ENCODE assay signal across 9 cellular contexts in the genomic region with DNA sequence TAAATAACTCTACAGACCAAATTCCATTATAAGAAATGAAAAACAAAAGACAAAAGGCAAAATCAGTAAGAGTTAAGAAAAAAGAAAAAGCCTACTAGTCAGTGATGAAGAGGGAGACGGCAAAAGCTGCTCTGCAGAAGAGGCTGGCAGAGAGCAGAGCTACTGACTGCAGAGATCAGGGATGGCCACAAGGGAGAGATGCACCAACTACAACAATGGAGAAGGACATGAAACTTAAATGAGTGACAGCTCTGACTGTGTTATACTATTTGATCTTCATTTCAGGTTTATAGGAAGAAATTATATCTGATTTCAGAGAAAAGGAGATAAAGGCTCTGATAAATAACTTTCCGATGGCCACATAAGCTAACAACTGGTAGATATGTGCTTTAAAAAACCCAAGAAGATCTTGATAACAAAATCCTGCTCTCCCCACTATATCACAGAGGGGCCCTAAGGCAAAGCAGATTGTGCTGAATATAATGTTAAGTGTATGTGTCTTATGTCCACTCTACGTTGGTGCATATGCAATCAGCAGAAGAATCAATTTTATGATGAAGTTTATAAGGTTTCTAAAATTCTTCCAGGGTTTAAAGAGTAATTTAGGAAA. TPM values are rescaled to one million over a fixed set of nuclear protein-coding genes. Genes with fewer than 3 reads are reported as not detected.
DNase-seq lines count a peak whose midpoint lies in the region; TF ChIP-seq lines count a peak whose summit lies in the region.
"Had no signal": no experiment of that assay in that cellular context is flagged by ENCODE, and none has a peak within 500 bp of the region (broad histone marks: within the 10 kb centered on the region; RNA-seq: fewer than 3 reads in every experiment).

No MANE protein-coding gene starts in this region.

- peaks cover 72% of the 10 kb centered on the region for H3K79me2 ChIP-seq in Karpas-422 (ENCODE audit: low read length)
- H3K79me2 ChIP-seq in mesendoderm (ENCODE audit: control insufficient read depth, insufficient read depth, low read length): no peaks in the 10 kb centered on the region

- intact Hi-C loops in tibial artery (cut with DNase I; ENCODE audit: low total_unique reads): loop anchor here (5.0 kb wide), 1 partner anchor 129 kb away; a partner anchor contains a TSS

- DNase-seq in Karpas-422 (peak; percentile 61), mesendoderm (peak; percentile 59), NCI-H345 treated with DMSO at 0.1 percent for 48 hours (lab: John Stamatoyannopoulos, UW; ENCODE audit: unreplicated experiment) (no peak), tibial artery (no peak)
- peak; percentile 5 for DNase-seq in central memory CD4-positive, alpha-beta T cell
- no peak for DNase-seq in stimulated activated CD4-positive, alpha-beta T cell treated with anti-CD3 and anti-CD28 coated beads, Interleukin-1b, Interleukin-23, amount 100 ng/mL, for 48 hours
- DNase-seq: right cardiac atrium had no signal

- no peak overlapping the region for H3K23ac ChIP-seq in mesendoderm (ENCODE audit: low read length)

- H2AFZ ChIP-seq in Karpas-422 (ENCODE audit: low read length): no peak overlapping the region

- no peak overlapping the region for H2AK5ac ChIP-seq in mesendoderm (ENCODE audit: low read length)

- H3K4me1 ChIP-seq in Karpas-422 (ENCODE audit: low read length): no peaks in the 10 kb centered on the region
- H3K4me1 ChIP-seq in mesendoderm (ENCODE audit: control insufficient read depth, low read depth, low read length): no peaks in the 10 kb centered on the region
- no peaks in the 10 kb centered on the region for H3K4me1 ChIP-seq in tibial artery

- no peak overlapping the region for H2BK5ac ChIP-seq in mesendoderm (ENCODE audit: low read length)

- H4K5ac ChIP-seq in mesendoderm (ENCODE audit: low read length): no peak overlapping the region

- no peak overlapping the region for H3K18ac ChIP-seq in mesendoderm (ENCODE audit: low read length)

- no peaks in the 10 kb centered on the region for H4K20me1 ChIP-seq in Karpas-422 (ENCODE audit: insufficient read depth, low read depth, low read length)

- no peak overlapping the region for H3K4ac ChIP-seq in mesendoderm (ENCODE audit: low read depth, low read length)

- H3K27me3 ChIP-seq in Karpas-422 (ENCODE audit: low read length) (no peaks in the 10 kb centered on the region), mesendoderm (ENCODE audit: insufficient read depth, low read length, poor library complexity) (no peaks in the 10 kb centered on the region), tibial artery (no peaks in the 10 kb centered on the region)

- no peaks in the 10 kb centered on the region for H3K79me1 ChIP-seq in mesendoderm (ENCODE audit: low read length)

- H2BK15ac ChIP-seq in mesendoderm (replicated peaks; ENCODE audit: low read depth): no peak overlapping the region

- H3K9ac ChIP-seq in Karpas-422 (ENCODE audit: low read length) (no peak overlapping the region), mesendoderm (ENCODE audit: low read length) (no peak overlapping the region)

- no peak overlapping the region for H2BK120ac ChIP-seq in mesendoderm (ENCODE audit: low read depth, low read length)

- no peaks in the 10 kb centered on the region for H3K9me2 ChIP-seq in Karpas-422 (replicated peaks; ENCODE audit: insufficient read depth, low read length)

- H3K4me3 ChIP-seq in Karpas-422 (ENCODE audit: low read length) (no peak overlapping the region), mesendoderm (ENCODE audit: low read length) (no peak overlapping the region), tibial artery (no peak overlapping the region)

- peaks cover 55% of the 10 kb centered on the region for H3K36me3 ChIP-seq in Karpas-422 (ENCODE audit: insufficient read depth, low read length)
- H3K36me3 ChIP-seq in mesendoderm (ENCODE audit: control insufficient read depth, insufficient read depth, low read length): no peaks in the 10 kb centered on the region
- peaks cover 17 to 53% (median 24%) of the 10 kb centered on the region in 3 donors for H3K36me3 ChIP-seq in tibial artery

- no peak overlapping the region for H3K56ac ChIP-seq in mesendoderm (ENCODE audit: low read length)

- H3K4me2 ChIP-seq in Karpas-422 (ENCODE audit: low read depth, low read length, poor library complexity, severe bottlenecking) (no peak overlapping the region), mesendoderm (ENCODE audit: low read length) (no peak overlapping the region)

- peak; percentile 23 for TF ChIP-seq CTCF in 22Rv1 (IDR thresholded peaks at IDR 0.05)
- 0 out of 2 replicates have a peak, but pooled peaks have one; percentile 17 for TF ChIP-seq CTCF in GM12874 (IDR thresholded peaks at IDR 0.05; ENCODE audit: insufficient read depth, low read depth, low read length)
- TF ChIP-seq CTCF in tibial artery (IDR thresholded peaks at IDR 0.05): peak in 1 of 2 experiments; percentile 23

- H4K8ac ChIP-seq in mesendoderm (ENCODE audit: low read depth, low read length): no peak overlapping the region

- H3K27ac ChIP-seq in 22Rv1 (no peak overlapping the region), Karpas-422 (ENCODE audit: low read length) (no peak overlapping the region), mesendoderm (ENCODE audit: low read depth, low read length) (no peak overlapping the region), tibial artery (no peak overlapping the region)

- no peaks in the 10 kb centered on the region for H3K9me3 ChIP-seq in Karpas-422 (ENCODE audit: low read length)
- H3K9me3 ChIP-seq in tibial artery: no peaks in the 10 kb centered on the region

- no CpG with 5 or more reads among the region's 3 CpGs for WGBS in mesendoderm (ENCODE audit: extremely low coverage, insufficient coverage, low lambda C conversion rate)

RNA-seq across cellular contexts. Expression of a gene that starts 58.4 kb away (rescaled TPM):
- total RNA-seq in Karpas-422 (2014; rRNA removed; shearing (Covaris generic); ENCODE audit: low replicate concordance): 14.6 and 15.3 TPM in 2 replicates
- 12.4 TPM for polyA plus RNA-seq in mesendoderm (2013, experiment 1 of 2)
- 12.2 TPM for polyA plus RNA-seq in mesendoderm (2013, experiment 2 of 2)

Comparison
In these comparisons a context has a peak if more than half of its experiments do, and no peak if none do; other contexts are left out.
1. DNase-seq: peak in Karpas-422 (single experiment), central memory CD4-positive, alpha-beta T cell (single experiment) and mesendoderm (single experiment); none in stimulated activated CD4-positive, alpha-beta T cell treated with anti-CD3 and anti-CD28 coated beads, Interleukin-1b, Interleukin-23, amount 100 ng/mL, for 48 hours (single experiment), NCI-H345 treated with DMSO at 0.1 percent for 48 hours (single experiment) and tibial artery (0 of 2).